In genomic region chr4:102705391-102705935, GRCh38 we compare ENCODE assay signal across 20 cellular contexts. TPM values are rescaled to one million over a fixed set of nuclear protein-coding genes. Genes with fewer than 3 reads are reported as not detected.
A peak's percentile ranks its signal among the peaks of the same experiment; 100 is the strongest.
DNase-seq lines count a peak whose midpoint lies in the region; ATAC-seq, FAIRE-seq and TF ChIP-seq lines count a peak whose summit lies in the region.
"Had no signal": no experiment of that assay in that cellular context is flagged by ENCODE, and none has a peak within 500 bp of the region (broad histone marks: within the 10 kb centered on the region; RNA-seq: fewer than 3 reads in every experiment).

No MANE protein-coding gene starts in this region.

- no peaks in the 10 kb centered on the region for H3K27me3 ChIP-seq in GM23338 (ENCODE audit: insufficient read depth)
- no peaks in the 10 kb centered on the region for H3K27me3 ChIP-seq in H1 (replicated peaks in 1 of 4; ENCODE audit: control insufficient read depth in 3 of 4, extremely low read depth in 1 of 4, insufficient read depth in 3 of 4, low read length in 3 of 4)
- H3K27me3 ChIP-seq in mesendoderm (ENCODE audit: insufficient read depth, low read length, poor library complexity): no peaks in the 10 kb centered on the region
- H3K27me3 ChIP-seq in suprapubic skin: no peaks in the 10 kb centered on the region
- H3K27me3 ChIP-seq: SJCRH30 had no signal

- H4K20me1 ChIP-seq in GM23338 (replicated peaks; ENCODE audit: insufficient read depth) (no peaks in the 10 kb centered on the region), H1 (replicated peaks in 1 of 2; ENCODE audit: control insufficient read depth in 1 of 2, insufficient read depth in 2 of 2, low read length in 2 of 2) (peaks cover 1% of the 10 kb centered on the region in 2 experiments)

- H3K79me1 ChIP-seq in H1 (ENCODE audit: low read depth, low read length): 0 out of 2 replicates have a peak, but pooled peaks cover 3% of the 10 kb centered on the region
- no peaks in the 10 kb centered on the region for H3K79me1 ChIP-seq in mesendoderm (ENCODE audit: low read length)

- H2AFZ ChIP-seq in GM23338 (no peak overlapping the region), H1 (ENCODE audit: low read length) (no peak overlapping the region)

- 73% methylated on average over 1 of the region's 1 CpG; no CpG with 5 or more reads in 1 of the 2 experiments for WGBS in H1 (ENCODE audit: extremely low coverage in 1 of 2, insufficient coverage in 1 of 2, insufficient read length in 1 of 2, insufficient replicate concordance in 2 of 2, low coverage in 1 of 2, low lambda C conversion rate in 2 of 2, missing lambda C conversion rate in 1 of 2), 2 experiments
- no CpG with 5 or more reads among the region's 1 CpG for WGBS in mesendoderm (ENCODE audit: extremely low coverage, insufficient coverage, low lambda C conversion rate)
- no CpG with 5 or more reads among the region's 1 CpG for WGBS in suprapubic skin

- H3K4me1 Mint-ChIP-seq in GM23338: no peaks in the 10 kb centered on the region

- no peak overlapping the region for H3K4me2 ChIP-seq in GM23338
- no peak overlapping the region for H3K4me2 ChIP-seq in H1 (ENCODE audit: insufficient read depth in 1 of 2, low read depth in 2 of 2, low read length in 2 of 2)
- no peak overlapping the region for H3K4me2 ChIP-seq in mesendoderm (ENCODE audit: low read length)
- H3K4me2 ChIP-seq: KMS-11 had no signal

- TF ChIP-seq EP300 in H1 (IDR thresholded peaks at IDR 0.05; ENCODE audit: borderline replicate concordance in 1 of 2, low read depth in 2 of 2, low read length in 2 of 2): no peak
- no peak for TF ChIP-seq EP300 in suprapubic skin (IDR thresholded peaks at IDR 0.05)

- H3K36me3 ChIP-seq in GM23338 (ENCODE audit: insufficient read depth): no peaks in the 10 kb centered on the region
- no peaks in the 10 kb centered on the region for H3K36me3 ChIP-seq in H1 (ENCODE audit: control insufficient read depth in 2 of 4, insufficient read depth in 4 of 4, low read length in 3 of 4)
- no peaks in the 10 kb centered on the region for H3K36me3 ChIP-seq in mesendoderm (ENCODE audit: control insufficient read depth, insufficient read depth, low read length)
- H3K36me3 ChIP-seq in suprapubic skin: no peaks in the 10 kb centered on the region
- H3K36me3 ChIP-seq: SJCRH30 had no signal

- H3K4me3 ChIP-seq in GM23338: no peak overlapping the region
- H3K4me3 ChIP-seq in H1 (ENCODE audit: extremely low read depth in 1 of 4, insufficient read depth in 2 of 4, low read depth in 3 of 4, low read length in 4 of 4): no peak overlapping the region
- H3K4me3 ChIP-seq in mesendoderm (ENCODE audit: low read length): no peak overlapping the region
- no peak overlapping the region for H3K4me3 ChIP-seq in suprapubic skin
- H3K4me3 ChIP-seq: SJCRH30 had no signal

- TF ChIP-seq POLR2A in H1 (IDR thresholded peaks at IDR 0.05; ENCODE audit: control extremely low read depth in 1 of 2, low read depth in 2 of 2, low read length in 2 of 2) (no peak), suprapubic skin (IDR thresholded peaks at IDR 0.05) (no peak)

- H3K9ac ChIP-seq in H1 (replicated peaks in 1 of 4; ENCODE audit: extremely low read depth in 1 of 4, low read depth in 3 of 4, low read length in 3 of 4) (no peak overlapping the region), mesendoderm (ENCODE audit: low read length) (no peak overlapping the region)
- H3K9ac ChIP-seq: KMS-11 had no signal

- no peak overlapping the region for H3K14ac ChIP-seq in H1 (ENCODE audit: insufficient read length)

- ATAC-seq in GM23338: peak; percentile 90
- ATAC-seq in HG02610 (IDR thresholded peaks at IDR 0.05; ENCODE audit: unreplicated experiment): no peak
- no peak for ATAC-seq in HG02623 (IDR thresholded peaks at IDR 0.05; ENCODE audit: unreplicated experiment)
- ATAC-seq: HCT116, PC-3 had no signal

- H3K9me3 Mint-ChIP-seq in GM23338: no peaks in the 10 kb centered on the region

- H2BK15ac ChIP-seq in H1 (ENCODE audit: low read length) (no peak overlapping the region), mesendoderm (replicated peaks; ENCODE audit: low read depth) (no peak overlapping the region)

- H3K36me3 Mint-ChIP-seq in GM23338 (ENCODE audit: low read depth): peaks cover 14% of the 10 kb centered on the region

- no peak for FAIRE-seq in H1 (lab: Jason Lieb, UNC)

- TF ChIP-seq CTCF in GM23338 (conservative IDR thresholded peaks at IDR 0.05; ENCODE audit: low read depth in 2 of 2) (no peak), H1 (IDR thresholded peaks at IDR 0.05; ENCODE audit: control extremely low read depth in 1 of 3, insufficient read depth in 1 of 3, low read depth in 1 of 3, low read length in 3 of 3) (no peak), suprapubic skin (IDR thresholded peaks at IDR 0.05) (no peak)

- no peak overlapping the region for H3K27ac Mint-ChIP-seq in GM23338

- H2BK20ac ChIP-seq in H1 (ENCODE audit: low read length): no peak overlapping the region

- CTCF ChIA-PET in H1 (lab: Charles Lee; ENCODE audit: partially characterized antibody): interaction anchor here (0.6 to 2.6 kb wide), 9 partner anchors 10 to 393 kb away, joined by 3 to 7 read pairs (median 3); no protein-coding TSS in a partner anchor

- H3K9me3 ChIP-seq in H1 (ENCODE audit: insufficient read depth in 2 of 2, low read depth in 1 of 2, low read length in 1 of 2): no peaks in the 10 kb centered on the region
- H3K9me3 ChIP-seq in suprapubic skin: no peaks in the 10 kb centered on the region
- H3K9me3 ChIP-seq: SJCRH30 had no signal

- H2BK120ac ChIP-seq in H1 (replicated peaks; ENCODE audit: low read depth, low read length) (no peak overlapping the region), mesendoderm (ENCODE audit: low read depth, low read length) (no peak overlapping the region)

- no peak overlapping the region for H2BK12ac ChIP-seq in H1 (ENCODE audit: low read depth, low read length)

- no peak overlapping the region for H4K91ac ChIP-seq in H1 (replicated peaks; ENCODE audit: insufficient read length, low read length)

- H3K18ac ChIP-seq in H1 (ENCODE audit: extremely low read depth, low read length) (no peak overlapping the region), mesendoderm (ENCODE audit: low read length) (no peak overlapping the region)

- no peak overlapping the region for H3K4me3 Mint-ChIP-seq in GM23338
- H3K4me3 Mint-ChIP-seq: CD14-positive monocyte had no signal

- H4K5ac ChIP-seq in H1 (ENCODE audit: insufficient read length, low read depth, low read length) (no peak overlapping the region), mesendoderm (ENCODE audit: low read length) (no peak overlapping the region)

- H2AK5ac ChIP-seq in H1 (ENCODE audit: low read depth, low read length) (no peak overlapping the region), mesendoderm (ENCODE audit: low read length) (no peak overlapping the region)

- H3K4me1 ChIP-seq in GM23338 (ENCODE audit: insufficient read depth): no peaks in the 10 kb centered on the region
- no peaks in the 10 kb centered on the region for H3K4me1 ChIP-seq in H1 (replicated peaks in 1 of 4; ENCODE audit: control insufficient read depth in 3 of 4, insufficient read depth in 4 of 4, low read length in 3 of 4)
- H3K4me1 ChIP-seq in mesendoderm (ENCODE audit: control insufficient read depth, low read depth, low read length): no peaks in the 10 kb centered on the region
- no peaks in the 10 kb centered on the region for H3K4me1 ChIP-seq in suprapubic skin
- H3K4me1 ChIP-seq: SJCRH30 had no signal

- H3K9me2 ChIP-seq in GM23338 (ENCODE audit: insufficient read depth): no peaks in the 10 kb centered on the region

- peaks cover 2% of the 10 kb centered on the region for H3K27me3 Mint-ChIP-seq in GM23338 (ENCODE audit: insufficient read depth, low read depth, poor library complexity)

- no peaks in the 10 kb centered on the region for H3K79me2 ChIP-seq in GM23338 (replicated peaks; ENCODE audit: insufficient read depth)
- no peaks in the 10 kb centered on the region for H3K79me2 ChIP-seq in H1 (ENCODE audit: control insufficient read depth in 1 of 2, insufficient read depth in 2 of 2, low read length in 2 of 2)
- H3K79me2 ChIP-seq in mesendoderm (ENCODE audit: control insufficient read depth, insufficient read depth, low read length): no peaks in the 10 kb centered on the region

- H3K23me2 ChIP-seq in H1 (ENCODE audit: low read depth, low read length): no peaks in the 10 kb centered on the region

- H3K27ac ChIP-seq in GM23338 (ENCODE audit: low read depth) (no peak overlapping the region), H1 (ENCODE audit: low read depth, low read length) (no peak overlapping the region), mesendoderm (ENCODE audit: low read depth, low read length) (no peak overlapping the region), suprapubic skin (no peak overlapping the region)
- H3K27ac ChIP-seq: KMS-11, SJCRH30 had no signal

- no peak overlapping the region for H3K4ac ChIP-seq in H1 (replicated peaks; ENCODE audit: insufficient read length, low read depth, low read length)
- no peak overlapping the region for H3K4ac ChIP-seq in mesendoderm (ENCODE audit: low read depth, low read length)

- no peak overlapping the region for H3K56ac ChIP-seq in H1 (replicated peaks; ENCODE audit: insufficient read length, low read depth, low read length)
- no peak overlapping the region for H3K56ac ChIP-seq in mesendoderm (ENCODE audit: low read length)

- peak overlapping the region; percentile 57 for H4K8ac ChIP-seq in H1 (ENCODE audit: extremely low read depth, insufficient read depth, low read length)
- H4K8ac ChIP-seq in mesendoderm (ENCODE audit: low read depth, low read length): no peak overlapping the region

- POLR2A ChIA-PET in H1 (lab: Charles Lee; ENCODE audit: partially characterized antibody): interaction anchor here (0.9 kb wide), 1 partner anchor 19 kb away, joined by 3 read pairs; no protein-coding TSS in a partner anchor

- H2BK5ac ChIP-seq in H1 (ENCODE audit: low read depth, low read length) (no peak overlapping the region), mesendoderm (ENCODE audit: low read length) (no peak overlapping the region)

- TF ChIP-seq RAD21 in H1 (IDR thresholded peaks at IDR 0.05 in 1 of 2, conservative IDR thresholded peaks at IDR 0.05 in 1 of 2; ENCODE audit: low read depth in 2 of 2, low read length in 2 of 2): no peak; a peak in 1 of 4 replicates

- H3K23ac ChIP-seq in H1 (ENCODE audit: insufficient read length) (no peak overlapping the region), mesendoderm (ENCODE audit: low read length) (no peak overlapping the region)

- DNase-seq in GM23338 (ENCODE audit: low spot score) (peak; percentile 10), H1 (ENCODE audit: low read depth in 1 of 2, low spot score in 2 of 2) (no peak), mesendoderm (peak; percentile 54), NCI-H2171 treated with DMSO at 0.1 percent for 48 hours (lab: John Stamatoyannopoulos, UW) (no peak), suprapubic skin (ENCODE audit: low spot score in 2 of 2) (no peak)
- DNase-seq: DMS 273 treated with DMSO at 0.1 percent for 48 hours, GF-D8, MV-4-11, NCI-H1436, NCI-H1930, NCI-H345, NCI-H524 treated with DMSO at 0.1 percent for 48 hours, PC-3, RPMI8226, SJCRH30 had no signal

- no peaks in the 10 kb centered on the region for H3F3A ChIP-seq in GM23338 (replicated peaks; ENCODE audit: low read depth)

RNA-seq across cellular contexts. Expression of gene MANBA, which starts 55.3 kb away (rescaled TPM):
- total RNA-seq in GM23338 (2014; rRNA removed; shearing (Covaris generic)): 35.7 and 54.3 TPM in 2 replicates
- 13.2 and 13.5 TPM in 2 replicates for polyA plus RNA-seq in GM23338 (2016; fragmentation: Nextera tagmentation; extraction: Ambion mirVana)
- 25.9 and 27.8 TPM in 2 replicates for total RNA-seq in H1 (2021; fragmentation: NEBNext Ultra II Directional; extraction: Animal tissue kit (Norgen Biotek cat#: 25700))
- 21.2 and 22.9 TPM in 2 replicates for polyA plus RNA-seq in H1 (2011; rRNA removed)
- 15.7 TPM for polyA plus RNA-seq in H1 (2011; cell fraction: cytosol; rRNA removed)
- polyA plus RNA-seq in H1 (2011; cell fraction: nucleus; rRNA removed): 25.6 TPM
- 21.0 to 27.1 TPM (median 22.2 TPM) in 4 replicates for polyA plus RNA-seq in H1 (2012, experiment 1 of 2)
- 3.1 TPM for polyA plus RNA-seq in H1 (2012, experiment 2 of 2)
- polyA plus RNA-seq in H1 (2013, experiment 1 of 2): 29.0 TPM
- polyA plus RNA-seq in H1 (2013, experiment 2 of 2): 26.3 TPM
- 24.3 and 32.5 TPM in 2 replicates for polyA minus RNA-seq in H1 (2011; rRNA and poly(A)+ RNA removed)
- polyA minus RNA-seq in H1 (2011; cell fraction: cytosol; rRNA and poly(A)+ RNA removed): 18.8 TPM
- 83.0 TPM for polyA minus RNA-seq in H1 (2011; cell fraction: nucleus; rRNA and poly(A)+ RNA removed)
- polyA plus RNA-seq in mesendoderm (2013, experiment 1 of 2): 6.9 TPM
- polyA plus RNA-seq in mesendoderm (2013, experiment 2 of 2): 6.6 TPM
- 10 to 100 TPM; 11.0 to 36.1 (median 21.1) TPM for total RNA-seq in suprapubic skin

Comparison
In these comparisons a context has a peak if more than half of its experiments do, and no peak if none do; other contexts are left out.
1. DNase-seq: peak in GM23338 (single experiment) and mesendoderm (single experiment); none in H1 (0 of 2), NCI-H2171 treated with DMSO at 0.1 percent for 48 hours (single experiment) and suprapubic skin (0 of 2).